In genomic region chr3:14532691-14533456, GRCh38 we compare ENCODE assay signal across 11 cellular contexts. TPM values are rescaled to one million over a fixed set of nuclear protein-coding genes. Genes with fewer than 3 reads are reported as not detected.
A peak's percentile ranks its signal among the peaks of the same experiment; 100 is the strongest.
DNase-seq lines count a peak whose midpoint lies in the region; ATAC-seq and TF ChIP-seq lines count a peak whose summit lies in the region.
"Had no signal": no experiment of that assay in that cellular context is flagged by ENCODE, and none has a peak within 500 bp of the region (broad histone marks: within the 10 kb centered on the region; RNA-seq: fewer than 3 reads in every experiment).

No MANE protein-coding gene starts in this region.

- no peak for TF ChIP-seq CTCF in PC-9 (conservative IDR thresholded peaks at IDR 0.05)
- no peak for TF ChIP-seq CTCF in gastrocnemius medialis (IDR thresholded peaks at IDR 0.05 in 4 of 5, conservative IDR thresholded peaks at IDR 0.05 in 1 of 5)

- H3K27ac ChIP-seq in PC-9: no peak overlapping the region
- peak overlapping the region; percentile 94 to 97 (median 94) for H3K27ac ChIP-seq in gastrocnemius medialis
- H3K27ac ChIP-seq: A549, SJSA1 had no signal

- H3K4me2 ChIP-seq in PC-9: peak overlapping the region; percentile 42
- H3K4me2 ChIP-seq: A549 had no signal

- in situ Hi-C loops in gastrocnemius medialis (cut with MboI; ENCODE audit: low sequenced_read_pairs in 4 of 4): no loop called here

- POLR2A ChIA-PET in PC-9 (lab: Charles Lee; ENCODE audit: unreplicated experiment): no interaction called here

- DNase-seq in DMS153 (lab: John Stamatoyannopoulos, UW): peak; percentile 10
- no peak for DNase-seq in DMS153 treated with DMSO at 0.1 percent for 48 hours (lab: John Stamatoyannopoulos, UW; ENCODE audit: unreplicated experiment)
- peak in 1 of 2 experiments; percentile 56 for DNase-seq in PC-9
- DNase-seq in Right ventricle myocardium superior: peak; percentile 52
- DNase-seq in gastrocnemius medialis: peak in 1 of 2 donors; percentile 59
- DNase-seq in activated CD4-positive, CD25-positive, alpha-beta regulatory T cell treated with anti-CD3 and anti-CD28 coated beads, Interleukin-2, amount 50 U/mL, for 72 hours: no peak

- CTCF ChIA-PET in PC-9 (lab: Charles Lee): no interaction called here

- H3K9me2 ChIP-seq in PC-9 (ENCODE audit: insufficient read depth): no peaks in the 10 kb centered on the region

- no peaks in the 10 kb centered on the region for H3K4me1 ChIP-seq in PC-9 (replicated peaks; ENCODE audit: insufficient read depth)
- H3K4me1 ChIP-seq in gastrocnemius medialis: peaks cover 63 to 64% of the 10 kb centered on the region in 2 donors
- H3K4me1 ChIP-seq: A549, HAP-1, SJSA1 had no signal

- no peaks in the 10 kb centered on the region for H3K79me2 ChIP-seq in PC-9 (ENCODE audit: low read depth)

- H3K4me3 ChIP-seq in PC-9 (no peak overlapping the region), gastrocnemius medialis (no peak overlapping the region)
- H3K4me3 ChIP-seq: A549, HAP-1, SJSA1 had no signal

- H4K20me1 ChIP-seq in PC-9 (ENCODE audit: insufficient read depth): no peaks in the 10 kb centered on the region

- intact Hi-C loops in PC-9 (cut with micrococcal nuclease; ENCODE audit: unreplicated experiment): no loop called here
- intact Hi-C loops in Right ventricle myocardium superior (cut with DNase I): no loop called here
- intact Hi-C loops in gastrocnemius medialis (cut with DNase I; ENCODE audit: low total_unique reads): no loop called here

- no TSS peak for BruUV-seq in PC-9 (replicated peaks; lab: Mats Ljungman, UMichigan)

- peak; percentile 51 for ATAC-seq in Right ventricle myocardium superior (ENCODE audit: poor library complexity)
- peak; percentile 41 to 64 for ATAC-seq in gastrocnemius medialis
- ATAC-seq in HG03039 (IDR thresholded peaks at IDR 0.05; ENCODE audit: unreplicated experiment): no peak
- no peak for ATAC-seq in GM21723 (IDR thresholded peaks at IDR 0.05; ENCODE audit: unreplicated experiment)

- no peaks in the 10 kb centered on the region for H3F3A ChIP-seq in PC-9 (ENCODE audit: insufficient read depth, low read depth)

- H3K9me3 ChIP-seq in PC-9 (ENCODE audit: insufficient read depth, low read depth) (no peaks in the 10 kb centered on the region), gastrocnemius medialis (no peaks in the 10 kb centered on the region)
- H3K9me3 ChIP-seq: HAP-1, SJSA1 had no signal

- H3K27me3 ChIP-seq in PC-9 (ENCODE audit: insufficient read depth, low read depth) (no peaks in the 10 kb centered on the region), gastrocnemius medialis (no peaks in the 10 kb centered on the region)
- H3K27me3 ChIP-seq: SJSA1 had no signal

- TF ChIP-seq POLR2A in gastrocnemius medialis (IDR thresholded peaks at IDR 0.05): peak in 1 of 2 donors; percentile 20

- H3K36me3 ChIP-seq in PC-9 (ENCODE audit: low read depth): no peaks in the 10 kb centered on the region
- H3K36me3 ChIP-seq in gastrocnemius medialis: no peaks in the 10 kb centered on the region
- H3K36me3 ChIP-seq: HAP-1, SJSA1 had no signal

- no peak overlapping the region for H2AFZ ChIP-seq in PC-9

RNA-seq across cellular contexts. Expression of gene GRIP2, which starts 7.3 kb away (rescaled TPM):
- total RNA-seq in PC-9 (2021) (not detected in 2 replicates), Right ventricle myocardium superior (40.1 TPM), gastrocnemius medialis (10 to 100 TPM in 1 of 4 donors, 1 to 10 TPM in 3; 2.8 to 12.6 (median 4.6) TPM)

Comparison
In these comparisons a context has a peak if more than half of its experiments do, and no peak if none do; other contexts are left out.
1. DNase-seq: peak in DMS153 (single experiment) and Right ventricle myocardium superior (single experiment); none in DMS153 treated with DMSO at 0.1 percent for 48 hours (single experiment) and activated CD4-positive, CD25-positive, alpha-beta regulatory T cell treated with anti-CD3 and anti-CD28 coated beads, Interleukin-2, amount 50 U/mL, for 72 hours (single experiment).
2. ATAC-seq: peak in Right ventricle myocardium superior (single experiment) and gastrocnemius medialis (2 of 2); none in HG03039 (single experiment) and GM21723 (single experiment).